2 cellular contexts compared by ENCODE assay signal in the genomic region with DNA sequence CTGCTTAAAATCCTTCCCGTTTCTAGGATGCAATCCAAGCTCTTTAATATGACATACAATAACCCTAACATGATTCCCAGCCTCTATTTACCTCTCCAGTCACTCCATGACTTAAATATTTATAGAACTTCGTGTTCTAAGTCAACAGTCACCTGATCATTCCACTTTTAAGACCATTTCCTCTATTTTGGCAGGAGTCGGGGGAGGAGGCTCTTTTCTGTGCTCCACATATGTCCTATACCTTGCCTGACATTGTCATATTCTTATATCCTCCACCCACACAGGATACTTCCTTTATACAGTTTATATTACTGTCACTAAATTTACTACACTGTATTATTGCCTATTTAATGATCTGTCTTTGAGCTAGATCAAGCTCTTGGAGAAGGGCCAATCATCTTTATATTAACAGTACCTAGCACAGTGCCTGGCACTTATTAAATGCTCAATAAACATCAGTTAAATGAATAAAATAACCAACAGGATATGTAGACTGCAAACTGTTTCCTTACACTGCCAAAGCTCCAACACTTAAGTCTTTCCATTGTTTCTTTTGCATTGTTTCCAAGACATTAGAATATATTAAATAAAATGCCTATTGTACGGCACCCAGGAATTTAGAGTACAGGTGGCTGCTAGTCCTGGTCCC.
TF ChIP-seq lines count a peak whose summit lies in the region.

No MANE protein-coding gene starts in this region.

TF ChIP-seq in SK-N-SH, 30 proteins besides CTCF, POLR2A, EP300 and RAD21 (continued from another document):
- TF ChIP-seq, protein P1, sequence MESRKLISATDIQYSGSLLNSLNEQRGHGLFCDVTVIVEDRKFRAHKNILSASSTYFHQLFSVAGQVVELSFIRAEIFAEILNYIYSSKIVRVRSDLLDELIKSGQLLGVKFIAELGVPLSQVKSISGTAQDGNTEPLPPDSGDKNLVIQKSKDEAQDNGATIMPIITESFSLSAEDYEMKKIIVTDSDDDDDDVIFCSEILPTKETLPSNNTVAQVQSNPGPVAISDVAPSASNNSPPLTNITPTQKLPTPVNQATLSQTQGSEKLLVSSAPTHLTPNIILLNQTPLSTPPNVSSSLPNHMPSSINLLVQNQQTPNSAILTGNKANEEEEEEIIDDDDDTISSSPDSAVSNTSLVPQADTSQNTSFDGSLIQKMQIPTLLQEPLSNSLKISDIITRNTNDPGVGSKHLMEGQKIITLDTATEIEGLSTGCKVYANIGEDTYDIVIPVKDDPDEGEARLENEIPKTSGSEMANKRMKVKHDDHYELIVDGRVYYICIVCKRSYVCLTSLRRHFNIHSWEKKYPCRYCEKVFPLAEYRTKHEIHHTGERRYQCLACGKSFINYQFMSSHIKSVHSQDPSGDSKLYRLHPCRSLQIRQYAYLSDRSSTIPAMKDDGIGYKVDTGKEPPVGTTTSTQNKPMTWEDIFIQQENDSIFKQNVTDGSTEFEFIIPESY (IDR thresholded peaks at IDR 0.05; ENCODE audit: borderline replicate concordance, low read depth), result no peak

TF ChIP-seq in SK-N-SH treated with all-trans-retinoic acid at 6 μM for 48 hours, 23 proteins besides CTCF, POLR2A, EP300 and RAD21 (continued from another document):
- TF ChIP-seq, protein P2, sequence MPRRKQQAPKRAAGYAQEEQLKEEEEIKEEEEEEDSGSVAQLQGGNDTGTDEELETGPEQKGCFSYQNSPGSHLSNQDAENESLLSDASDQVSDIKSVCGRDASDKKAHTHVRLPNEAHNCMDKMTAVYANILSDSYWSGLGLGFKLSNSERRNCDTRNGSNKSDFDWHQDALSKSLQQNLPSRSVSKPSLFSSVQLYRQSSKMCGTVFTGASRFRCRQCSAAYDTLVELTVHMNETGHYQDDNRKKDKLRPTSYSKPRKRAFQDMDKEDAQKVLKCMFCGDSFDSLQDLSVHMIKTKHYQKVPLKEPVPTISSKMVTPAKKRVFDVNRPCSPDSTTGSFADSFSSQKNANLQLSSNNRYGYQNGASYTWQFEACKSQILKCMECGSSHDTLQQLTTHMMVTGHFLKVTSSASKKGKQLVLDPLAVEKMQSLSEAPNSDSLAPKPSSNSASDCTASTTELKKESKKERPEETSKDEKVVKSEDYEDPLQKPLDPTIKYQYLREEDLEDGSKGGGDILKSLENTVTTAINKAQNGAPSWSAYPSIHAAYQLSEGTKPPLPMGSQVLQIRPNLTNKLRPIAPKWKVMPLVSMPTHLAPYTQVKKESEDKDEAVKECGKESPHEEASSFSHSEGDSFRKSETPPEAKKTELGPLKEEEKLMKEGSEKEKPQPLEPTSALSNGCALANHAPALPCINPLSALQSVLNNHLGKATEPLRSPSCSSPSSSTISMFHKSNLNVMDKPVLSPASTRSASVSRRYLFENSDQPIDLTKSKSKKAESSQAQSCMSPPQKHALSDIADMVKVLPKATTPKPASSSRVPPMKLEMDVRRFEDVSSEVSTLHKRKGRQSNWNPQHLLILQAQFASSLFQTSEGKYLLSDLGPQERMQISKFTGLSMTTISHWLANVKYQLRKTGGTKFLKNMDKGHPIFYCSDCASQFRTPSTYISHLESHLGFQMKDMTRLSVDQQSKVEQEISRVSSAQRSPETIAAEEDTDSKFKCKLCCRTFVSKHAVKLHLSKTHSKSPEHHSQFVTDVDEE (CRISPR knock-in tag; IDR thresholded peaks at IDR 0.05), result no peak
- TF ChIP-seq TCF4 (CRISPR knock-in tag; IDR thresholded peaks at IDR 0.05; ENCODE audit: borderline replicate concordance) (no peak), TOX (CRISPR knock-in tag; IDR thresholded peaks at IDR 0.05; ENCODE audit: borderline replicate concordance) (no peak), GLIS3 (CRISPR knock-in tag; IDR thresholded peaks at IDR 0.05) (no peak), BACH2 (CRISPR knock-in tag; IDR thresholded peaks at IDR 0.05; ENCODE audit: borderline replicate concordance) (no peak)
- TF ChIP-seq, protein P3, sequence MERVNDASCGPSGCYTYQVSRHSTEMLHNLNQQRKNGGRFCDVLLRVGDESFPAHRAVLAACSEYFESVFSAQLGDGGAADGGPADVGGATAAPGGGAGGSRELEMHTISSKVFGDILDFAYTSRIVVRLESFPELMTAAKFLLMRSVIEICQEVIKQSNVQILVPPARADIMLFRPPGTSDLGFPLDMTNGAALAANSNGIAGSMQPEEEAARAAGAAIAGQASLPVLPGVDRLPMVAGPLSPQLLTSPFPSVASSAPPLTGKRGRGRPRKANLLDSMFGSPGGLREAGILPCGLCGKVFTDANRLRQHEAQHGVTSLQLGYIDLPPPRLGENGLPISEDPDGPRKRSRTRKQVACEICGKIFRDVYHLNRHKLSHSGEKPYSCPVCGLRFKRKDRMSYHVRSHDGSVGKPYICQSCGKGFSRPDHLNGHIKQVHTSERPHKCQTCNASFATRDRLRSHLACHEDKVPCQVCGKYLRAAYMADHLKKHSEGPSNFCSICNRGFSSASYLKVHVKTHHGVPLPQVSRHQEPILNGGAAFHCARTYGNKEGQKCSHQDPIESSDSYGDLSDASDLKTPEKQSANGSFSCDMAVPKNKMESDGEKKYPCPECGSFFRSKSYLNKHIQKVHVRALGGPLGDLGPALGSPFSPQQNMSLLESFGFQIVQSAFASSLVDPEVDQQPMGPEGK (CRISPR knock-in tag; IDR thresholded peaks at IDR 0.05; ENCODE audit: borderline replicate concordance), result no peak
